In the genomic region with DNA sequence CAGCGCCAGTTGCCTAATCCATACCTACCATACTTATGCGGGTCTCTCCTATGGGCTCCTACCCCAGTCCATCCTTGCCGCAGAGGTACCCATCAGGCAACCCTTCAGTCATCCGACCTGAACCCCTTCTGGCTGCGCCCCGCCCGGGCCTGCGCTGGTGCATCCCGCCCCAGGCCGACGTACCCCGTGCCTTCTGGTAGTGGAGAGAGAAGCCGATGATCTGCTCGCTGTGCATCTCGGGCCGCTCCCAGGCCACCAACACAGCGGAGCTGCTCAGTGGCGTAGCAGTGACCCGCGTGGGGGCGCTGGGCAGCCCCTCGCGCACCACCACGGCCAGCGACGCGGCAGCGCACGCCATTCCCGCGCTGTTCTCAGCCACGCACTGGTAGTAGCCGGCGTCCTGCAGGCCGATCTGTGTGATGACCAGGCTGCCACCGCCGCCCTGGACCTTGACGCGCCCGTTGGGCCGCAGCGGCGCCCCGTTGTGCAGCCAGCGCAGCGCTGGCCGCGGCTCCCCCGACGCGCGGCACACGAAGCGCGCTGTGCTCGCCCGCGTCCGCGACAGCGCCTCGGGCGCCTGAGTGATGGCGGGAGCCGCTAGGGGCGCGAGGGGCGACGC, we compare ENCODE assay signal across 1 cellular context.
TF ChIP-seq lines count a peak whose summit lies in the region.

No MANE protein-coding gene starts in this region.

TF ChIP-seq in WTC11, 78 proteins besides CTCF, POLR2A, EP300 and RAD21 (continued from another document and continues in another):
- TF ChIP-seq, protein P1, sequence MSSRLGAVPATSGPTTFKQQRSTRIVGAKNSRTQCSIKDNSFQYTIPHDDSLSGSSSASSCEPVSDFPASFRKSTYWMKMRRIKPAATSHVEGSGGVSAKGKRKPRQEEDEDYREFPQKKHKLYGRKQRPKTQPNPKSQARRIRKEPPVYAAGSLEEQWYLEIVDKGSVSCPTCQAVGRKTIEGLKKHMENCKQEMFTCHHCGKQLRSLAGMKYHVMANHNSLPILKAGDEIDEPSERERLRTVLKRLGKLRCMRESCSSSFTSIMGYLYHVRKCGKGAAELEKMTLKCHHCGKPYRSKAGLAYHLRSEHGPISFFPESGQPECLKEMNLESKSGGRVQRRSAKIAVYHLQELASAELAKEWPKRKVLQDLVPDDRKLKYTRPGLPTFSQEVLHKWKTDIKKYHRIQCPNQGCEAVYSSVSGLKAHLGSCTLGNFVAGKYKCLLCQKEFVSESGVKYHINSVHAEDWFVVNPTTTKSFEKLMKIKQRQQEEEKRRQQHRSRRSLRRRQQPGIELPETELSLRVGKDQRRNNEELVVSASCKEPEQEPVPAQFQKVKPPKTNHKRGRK (CRISPR knock-in tag; IDR thresholded peaks at IDR 0.05; ENCODE audit: borderline replicate concordance): no peak
- TF ChIP-seq ZNF232 (CRISPR knock-in tag; IDR thresholded peaks at IDR 0.05): no peak
- TF ChIP-seq IRF1 (CRISPR knock-in tag; IDR thresholded peaks at IDR 0.05): no peak
- no peak for TF ChIP-seq SMAD4 (CRISPR knock-in tag; IDR thresholded peaks at IDR 0.05)
- no peak for TF ChIP-seq ZBTB43 (CRISPR knock-in tag; IDR thresholded peaks at IDR 0.05)
- no peak for TF ChIP-seq ZNF121 (CRISPR knock-in tag; IDR thresholded peaks at IDR 0.05)
- TF ChIP-seq PREB (CRISPR knock-in tag; IDR thresholded peaks at IDR 0.05; ENCODE audit: borderline replicate concordance): no peak
- TF ChIP-seq GTF2I (CRISPR knock-in tag; conservative IDR thresholded peaks at IDR 0.05): no peak
- TF ChIP-seq ATF1 (CRISPR knock-in tag; IDR thresholded peaks at IDR 0.05): no peak
- TF ChIP-seq OVOL2 (CRISPR knock-in tag; IDR thresholded peaks at IDR 0.05; ENCODE audit: borderline replicate concordance): no peak
- peak; percentile 76 for TF ChIP-seq CREM (CRISPR knock-in tag; IDR thresholded peaks at IDR 0.05)
- TF ChIP-seq ZNF263 (CRISPR knock-in tag; IDR thresholded peaks at IDR 0.05; ENCODE audit: low read depth): 0 out of 2 replicates have a peak, but pooled peaks have one; percentile 30
- TF ChIP-seq, protein P2, sequence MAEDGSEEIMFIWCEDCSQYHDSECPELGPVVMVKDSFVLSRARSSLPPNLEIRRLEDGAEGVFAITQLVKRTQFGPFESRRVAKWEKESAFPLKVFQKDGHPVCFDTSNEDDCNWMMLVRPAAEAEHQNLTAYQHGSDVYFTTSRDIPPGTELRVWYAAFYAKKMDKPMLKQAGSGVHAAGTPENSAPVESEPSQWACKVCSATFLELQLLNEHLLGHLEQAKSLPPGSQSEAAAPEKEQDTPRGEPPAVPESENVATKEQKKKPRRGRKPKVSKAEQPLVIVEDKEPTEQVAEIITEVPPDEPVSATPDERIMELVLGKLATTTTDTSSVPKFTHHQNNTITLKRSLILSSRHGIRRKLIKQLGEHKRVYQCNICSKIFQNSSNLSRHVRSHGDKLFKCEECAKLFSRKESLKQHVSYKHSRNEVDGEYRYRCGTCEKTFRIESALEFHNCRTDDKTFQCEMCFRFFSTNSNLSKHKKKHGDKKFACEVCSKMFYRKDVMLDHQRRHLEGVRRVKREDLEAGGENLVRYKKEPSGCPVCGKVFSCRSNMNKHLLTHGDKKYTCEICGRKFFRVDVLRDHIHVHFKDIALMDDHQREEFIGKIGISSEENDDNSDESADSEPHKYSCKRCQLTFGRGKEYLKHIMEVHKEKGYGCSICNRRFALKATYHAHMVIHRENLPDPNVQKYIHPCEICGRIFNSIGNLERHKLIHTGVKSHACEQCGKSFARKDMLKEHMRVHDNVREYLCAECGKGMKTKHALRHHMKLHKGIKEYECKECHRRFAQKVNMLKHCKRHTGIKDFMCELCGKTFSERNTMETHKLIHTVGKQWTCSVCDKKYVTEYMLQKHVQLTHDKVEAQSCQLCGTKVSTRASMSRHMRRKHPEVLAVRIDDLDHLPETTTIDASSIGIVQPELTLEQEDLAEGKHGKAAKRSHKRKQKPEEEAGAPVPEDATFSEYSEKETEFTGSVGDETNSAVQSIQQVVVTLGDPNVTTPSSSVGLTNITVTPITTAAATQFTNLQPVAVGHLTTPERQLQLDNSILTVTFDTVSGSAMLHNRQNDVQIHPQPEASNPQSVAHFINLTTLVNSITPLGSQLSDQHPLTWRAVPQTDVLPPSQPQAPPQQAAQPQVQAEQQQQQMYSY (CRISPR knock-in tag; IDR thresholded peaks at IDR 0.05): no peak
- no peak for TF ChIP-seq USF1 (CRISPR knock-in tag; IDR thresholded peaks at IDR 0.05)
- TF ChIP-seq ERG (CRISPR knock-in tag; IDR thresholded peaks at IDR 0.05): no peak
- TF ChIP-seq CREB1 (CRISPR knock-in tag; IDR thresholded peaks at IDR 0.05): no peak
- no peak for TF ChIP-seq FOXJ3 (CRISPR knock-in tag; IDR thresholded peaks at IDR 0.05; ENCODE audit: borderline replicate concordance)
- TF ChIP-seq ZNF396 (CRISPR knock-in tag; IDR thresholded peaks at IDR 0.05; ENCODE audit: borderline replicate concordance): no peak
- no peak for TF ChIP-seq ELF4 (CRISPR knock-in tag; IDR thresholded peaks at IDR 0.05; ENCODE audit: low read depth)
- TF ChIP-seq, protein P3, sequence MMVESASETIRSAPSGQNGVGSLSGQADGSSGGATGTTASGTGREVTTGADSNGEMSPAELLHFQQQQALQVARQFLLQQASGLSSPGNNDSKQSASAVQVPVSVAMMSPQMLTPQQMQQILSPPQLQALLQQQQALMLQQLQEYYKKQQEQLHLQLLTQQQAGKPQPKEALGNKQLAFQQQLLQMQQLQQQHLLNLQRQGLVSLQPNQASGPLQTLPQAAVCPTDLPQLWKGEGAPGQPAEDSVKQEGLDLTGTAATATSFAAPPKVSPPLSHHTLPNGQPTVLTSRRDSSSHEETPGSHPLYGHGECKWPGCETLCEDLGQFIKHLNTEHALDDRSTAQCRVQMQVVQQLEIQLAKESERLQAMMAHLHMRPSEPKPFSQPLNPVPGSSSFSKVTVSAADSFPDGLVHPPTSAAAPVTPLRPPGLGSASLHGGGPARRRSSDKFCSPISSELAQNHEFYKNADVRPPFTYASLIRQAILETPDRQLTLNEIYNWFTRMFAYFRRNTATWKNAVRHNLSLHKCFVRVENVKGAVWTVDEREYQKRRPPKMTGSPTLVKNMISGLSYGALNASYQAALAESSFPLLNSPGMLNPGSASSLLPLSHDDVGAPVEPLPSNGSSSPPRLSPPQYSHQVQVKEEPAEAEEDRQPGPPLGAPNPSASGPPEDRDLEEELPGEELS (CRISPR knock-in tag; IDR thresholded peaks at IDR 0.05): 0 out of 2 replicates have a peak, but pooled peaks have one; percentile 32
- no peak for TF ChIP-seq ZNF423 (CRISPR knock-in tag; IDR thresholded peaks at IDR 0.05)
- 0 out of 2 replicates have a peak, but pooled peaks have one; percentile 38 for TF ChIP-seq ZBTB21 (CRISPR knock-in tag; IDR thresholded peaks at IDR 0.05; ENCODE audit: borderline replicate concordance)
- 0 out of 2 replicates have a peak, but pooled peaks have one; percentile 40 for TF ChIP-seq MLX (CRISPR knock-in tag; IDR thresholded peaks at IDR 0.05)
- no peak for TF ChIP-seq TEAD4 (CRISPR knock-in tag; IDR thresholded peaks at IDR 0.05)
- peak; percentile 39; the same call in 1 of the 2 replicates for TF ChIP-seq JUN (CRISPR knock-in tag; IDR thresholded peaks at IDR 0.05)
- no peak for TF ChIP-seq ZNF281 (CRISPR knock-in tag; IDR thresholded peaks at IDR 0.05)
- TF ChIP-seq RELA (CRISPR knock-in tag; IDR thresholded peaks at IDR 0.05; ENCODE audit: borderline replicate concordance): peak; percentile 39; the same call in 1 of the 2 replicates
- TF ChIP-seq ATF6 (CRISPR knock-in tag; IDR thresholded peaks at IDR 0.05): no peak
- no peak for TF ChIP-seq SP1 (CRISPR knock-in tag; conservative IDR thresholded peaks at IDR 0.05)
